Comparison of ENCODE assay signal across 10 cellular contexts in genomic region chr18:21444465-21445023, GRCh38.
DNase-seq lines count a peak whose midpoint lies in the region; ATAC-seq and TF ChIP-seq lines count a peak whose summit lies in the region.
"Had no signal": no experiment of that assay in that cellular context is flagged by ENCODE, and none has a peak within 500 bp of the region (broad histone marks: within the 10 kb centered on the region; RNA-seq: fewer than 3 reads in every experiment).

No MANE protein-coding gene starts in this region.

- no peak overlapping the region for H3K4me2 ChIP-seq in SU-DHL-6 (ENCODE audit: low read depth, low read length, poor library complexity, severe bottlenecking)
- H3K4me2 ChIP-seq: BLaER1 had no signal

- no peaks in the 10 kb centered on the region for H3K36me3 ChIP-seq in SU-DHL-6 (ENCODE audit: low read length)
- H3K36me3 ChIP-seq in CD8-positive, alpha-beta memory T cell (ENCODE audit: insufficient read depth, low read length) = no peaks in the 10 kb centered on the region
- H3K36me3 ChIP-seq: BLaER1 had no signal

- ATAC-seq in sciatic nerve (peak; percentile 53), GM18870 (IDR thresholded peaks at IDR 0.05; ENCODE audit: unreplicated experiment) (no peak)
- ATAC-seq: activated T-cell treated with anti-CD3 and anti-CD28 coated beads, Interleukin-2, amount 50 U/mL, for 72 hours had no signal

- H3K27ac Mint-ChIP-seq in CD8-positive, alpha-beta memory T cell = no peak overlapping the region
- H3K27ac Mint-ChIP-seq: activated T-cell treated with anti-CD3 and anti-CD28 coated beads, Interleukin-2, amount 50 U/mL, for 72 hours had no signal

- no peaks in the 10 kb centered on the region for H3F3A ChIP-seq in SU-DHL-6 (ENCODE audit: insufficient read depth)

- H3K27me3 ChIP-seq in SU-DHL-6 (ENCODE audit: low read length) = no peaks in the 10 kb centered on the region
- H3K27me3 ChIP-seq in CD8-positive, alpha-beta memory T cell (ENCODE audit: insufficient read depth, low read length, poor library complexity, severe bottlenecking) = no peaks in the 10 kb centered on the region
- H3K27me3 ChIP-seq: BLaER1 had no signal

- intact Hi-C loops in head of caudate nucleus (cut with DNase I) = loop anchor here (5.0 kb wide), 1 partner anchor 247 kb away; no protein-coding TSS in a partner anchor
- intact Hi-C loops in sciatic nerve (cut with DNase I) = no loop called here

- peak; percentile 92 for TF ChIP-seq CTCF in SU-DHL-6 (IDR thresholded peaks at IDR 0.05; ENCODE audit: insufficient read depth, low read length, poor library complexity, severe bottlenecking)

- H3K36me3 Mint-ChIP-seq in CD8-positive, alpha-beta memory T cell = no peaks in the 10 kb centered on the region

- H3K27me3 Mint-ChIP-seq in CD8-positive, alpha-beta memory T cell = peaks cover 8 to 24% of the 10 kb centered on the region in 2 donors

- no peaks in the 10 kb centered on the region for H3K4me1 ChIP-seq in CD8-positive, alpha-beta memory T cell (ENCODE audit: insufficient read depth, low read length)
- H3K4me1 ChIP-seq: BLaER1 had no signal

- no peaks in the 10 kb centered on the region for H3K4me1 Mint-ChIP-seq in CD8-positive, alpha-beta memory T cell

- no peaks in the 10 kb centered on the region for H4K20me1 ChIP-seq in SU-DHL-6 (ENCODE audit: low read depth, low read length)
- H4K20me1 ChIP-seq: BLaER1 had no signal

- H3K9me2 ChIP-seq in SU-DHL-6 (replicated peaks; ENCODE audit: insufficient read depth, low read length) = no peaks in the 10 kb centered on the region

- no peaks in the 10 kb centered on the region for H3K9me3 ChIP-seq in SU-DHL-6 (ENCODE audit: insufficient read depth, low read length)
- H3K9me3 ChIP-seq in CD8-positive, alpha-beta memory T cell (ENCODE audit: low read length) = no peaks in the 10 kb centered on the region
- H3K9me3 ChIP-seq: BLaER1 had no signal

- H3K4me3 Mint-ChIP-seq in CD8-positive, alpha-beta memory T cell = no peak overlapping the region
- H3K4me3 Mint-ChIP-seq: activated T-cell treated with anti-CD3 and anti-CD28 coated beads, Interleukin-2, amount 50 U/mL, for 72 hours had no signal

- CTCF ChIA-PET in CD8-positive, alpha-beta memory T cell (lab: Charles Lee) = no interaction called here

- no peak overlapping the region for H3K4me3 ChIP-seq in SU-DHL-6 (ENCODE audit: insufficient read depth, low read length, poor library complexity, severe bottlenecking)
- H3K4me3 ChIP-seq in CD8-positive, alpha-beta memory T cell (ENCODE audit: low read length) = no peak overlapping the region
- H3K4me3 ChIP-seq: BLaER1 had no signal

- POLR2A ChIA-PET in CD8-positive, alpha-beta memory T cell (lab: Charles Lee) = no interaction called here

- no peak overlapping the region for H3K9ac ChIP-seq in SU-DHL-6 (ENCODE audit: low read length)
- H3K9ac ChIP-seq: BLaER1 had no signal

- peaks cover 0 to 3% (median 0%) of the 10 kb centered on the region in 5 donors for H3K9me3 Mint-ChIP-seq in CD8-positive, alpha-beta memory T cell
- H3K9me3 Mint-ChIP-seq: activated T-cell treated with anti-CD3 and anti-CD28 coated beads, Interleukin-2, amount 50 U/mL, for 72 hours had no signal

- H3K79me2 ChIP-seq in SU-DHL-6 (ENCODE audit: insufficient read depth, low read length) = no peaks in the 10 kb centered on the region

- no peak overlapping the region for H3K27ac ChIP-seq in SU-DHL-6 (ENCODE audit: low read depth, low read length)
- H3K27ac ChIP-seq in CD8-positive, alpha-beta memory T cell (ENCODE audit: low read depth, low read length) = no peak overlapping the region
- H3K27ac ChIP-seq: BLaER1 had no signal

- no peak overlapping the region for H2AFZ ChIP-seq in SU-DHL-6 (ENCODE audit: low read depth, low read length, severe bottlenecking)

- DNase-seq in NCI-H1436 (lab: John Stamatoyannopoulos, UW) (peak; percentile 8), NCI-H1436 treated with DMSO at 0.1 percent for 48 hours (lab: John Stamatoyannopoulos, UW) (no peak), LHCN-M2 (ENCODE audit: low read depth) (peak; percentile 67), head of caudate nucleus (peak in 27 of 42 donors; percentile 9 to 80 (median 48)), sciatic nerve (ENCODE audit: low spot score) (no peak)
- DNase-seq in CD8-positive, alpha-beta memory T cell = no peak

Comparison
In these comparisons a context has a peak if more than half of its experiments do, and no peak if none do; other contexts are left out.
1. DNase-seq: peak in NCI-H1436 (single experiment), LHCN-M2 (single experiment) and head of caudate nucleus (27 of 42); none in NCI-H1436 treated with DMSO at 0.1 percent for 48 hours (single experiment), sciatic nerve (single experiment) and CD8-positive, alpha-beta memory T cell (0 of 5).